In genomic region chr14:98952595-98953325, GRCh38 we compare ENCODE assay signal across 11 cellular contexts.
DNase-seq lines count a peak whose midpoint lies in the region; ATAC-seq, FAIRE-seq and TF ChIP-seq lines count a peak whose summit lies in the region.
"Had no signal": no experiment of that assay in that cellular context is flagged by ENCODE, and none has a peak within 500 bp of the region (broad histone marks: within the 10 kb centered on the region; RNA-seq: fewer than 3 reads in every experiment).

No MANE protein-coding gene starts in this region.

- DNase-seq in AG08396 (ENCODE audit: low spot score) (peak; percentile 60), HCT116 (ENCODE audit: low read depth, low spot score) (peak; percentile 23), mucosa of descending colon (peak in 1 of 3 donors; percentile 12), frontal cortex (ENCODE audit: low spot score in 2 of 2) (no peak), midbrain (lab: John Stamatoyannopoulos, UW) (no peak), HEK293T (ENCODE audit: extremely low spot score) (no peak), OCI-M1 (lab: John Stamatoyannopoulos, UW) (no peak)
- DNase-seq: NCI-H524; stimulated activated CD4-positive, alpha-beta T cell treated with anti-CD3 and anti-CD28 coated beads, Interleukin-2, amount 100 ng/mL, for 48 hours had no signal

- H3K36me3 ChIP-seq in HCT116 (ENCODE audit: control insufficient read depth in 1 of 2, insufficient read depth in 2 of 2, low read length in 2 of 2) = no peaks in the 10 kb centered on the region
- H3K36me3 ChIP-seq in mucosa of descending colon (ENCODE audit: low read depth) = no peaks in the 10 kb centered on the region

- peak overlapping the region; percentile 40; the same call in 1 of the 2 replicates for H3K4me2 ChIP-seq in HCT116 (ENCODE audit: low read length)

- BruUV-seq in HCT116 (replicated peaks; lab: Mats Ljungman, UMichigan) = no TSS peak

- POLR2A ChIA-PET in HCT116 (lab: Charles Lee) (no interaction called here), HEK293T (lab: Yijun Ruan, JAX) (no interaction called here)

- no peaks in the 10 kb centered on the region for H3K36me3 Mint-ChIP-seq in activated T-helper 17 cell treated with anti-CD3 and anti-CD28 coated beads, Interleukin-2, amount 50 U/mL, for 72 hours (ENCODE audit: low read depth)

- no peaks in the 10 kb centered on the region for H3K79me2 ChIP-seq in HCT116 (ENCODE audit: insufficient read depth, low read length)

- no peaks in the 10 kb centered on the region for H3K9me3 Mint-ChIP-seq in activated T-helper 17 cell treated with anti-CD3 and anti-CD28 coated beads, Interleukin-2, amount 50 U/mL, for 72 hours
- H3K9me3 Mint-ChIP-seq: dendritic cell treated with granulocyte-macrophage colony-stimulating factor and Interleukin-4, amounts not matched to agents 40 ng/mL and 50 ng/mL, for 4 days had no signal

- H3K9ac ChIP-seq in HCT116 (ENCODE audit: low read length) = no peak overlapping the region

- H3K27me3 ChIP-seq in HCT116 (ENCODE audit: insufficient read depth, low read length) = peaks cover 8% of the 10 kb centered on the region; the same call in 1 of the 2 replicates

- H3K4me3 ChIP-seq in HCT116 (replicated peaks in 1 of 2; ENCODE audit: low read depth in 1 of 2, low read length in 2 of 2) = no peak overlapping the region
- H3K4me3 ChIP-seq in mucosa of descending colon = no peak overlapping the region

- peaks cover 8% of the 10 kb centered on the region for H3K4me1 Mint-ChIP-seq in activated T-helper 17 cell treated with anti-CD3 and anti-CD28 coated beads, Interleukin-2, amount 50 U/mL, for 72 hours

- RAD21 ChIA-PET in HCT116 (lab: Charles Lee; ENCODE audit: low non-redundant PET in 1 of 2, low total read pairs in 2 of 2, uncharacterized antibody in 2 of 2, unreplicated experiment in 2 of 2) = no interaction called here

- intact Hi-C loops in HCT116 (cut with micrococcal nuclease) = no loop called here
- intact Hi-C loops in mucosa of descending colon (cut with DNase I, micrococcal nuclease) = no loop called here

- no peak overlapping the region for H3K27ac ChIP-seq in HCT116 (ENCODE audit: low read depth, low read length)

- no peak overlapping the region for H3K27ac Mint-ChIP-seq in activated T-helper 17 cell treated with anti-CD3 and anti-CD28 coated beads, Interleukin-2, amount 50 U/mL, for 72 hours

- H3K9me3 ChIP-seq in HCT116 (ENCODE audit: control insufficient read depth in 1 of 2, insufficient read depth in 1 of 2, low read depth in 1 of 2, low read length in 2 of 2) (no peaks in the 10 kb centered on the region), mucosa of descending colon (no peaks in the 10 kb centered on the region)

- H3K4me1 ChIP-seq in HCT116 (ENCODE audit: control insufficient read depth in 1 of 2, insufficient read depth in 2 of 2, low read length in 2 of 2) (peaks cover 0 to 23% of the 10 kb centered on the region in 2 experiments; a peak in 3 of 4 replicates), mucosa of descending colon (ENCODE audit: low read depth) (no peaks in the 10 kb centered on the region)

- H4K20me1 ChIP-seq in HCT116 (ENCODE audit: insufficient read depth) = no peaks in the 10 kb centered on the region

- ATAC-seq in HCT116 (peak; percentile 70), mucosa of descending colon (peak; percentile 42)
- ATAC-seq in activated T-helper 17 cell treated with anti-CD3 and anti-CD28 coated beads, Interleukin-2, amount 50 U/mL, for 72 hours (replicated peaks) = peak; percentile 91

- no peaks in the 10 kb centered on the region for H3K9me2 ChIP-seq in HCT116 (ENCODE audit: insufficient read depth)

- FAIRE-seq in frontal cortex (lab: Jason Lieb, UNC) = no peak

- CTCF ChIA-PET in HCT116 (lab: Charles Lee) (no interaction called here), HEK293T (lab: Yijun Ruan, JAX) (interaction anchor here (0.7 kb wide), 1 partner anchor 38 kb away, joined by 3 read pairs; no protein-coding TSS in a partner anchor)

- H3K27me3 Mint-ChIP-seq in activated T-helper 17 cell treated with anti-CD3 and anti-CD28 coated beads, Interleukin-2, amount 50 U/mL, for 72 hours = no peaks in the 10 kb centered on the region
- H3K27me3 Mint-ChIP-seq: dendritic cell treated with granulocyte-macrophage colony-stimulating factor and Interleukin-4, amounts not matched to agents 40 ng/mL and 50 ng/mL, for 4 days had no signal

- no peak overlapping the region for H3K4me3 Mint-ChIP-seq in activated T-helper 17 cell treated with anti-CD3 and anti-CD28 coated beads, Interleukin-2, amount 50 U/mL, for 72 hours
- H3K4me3 Mint-ChIP-seq: dendritic cell treated with granulocyte-macrophage colony-stimulating factor and Interleukin-4, amounts not matched to agents 40 ng/mL and 50 ng/mL, for 4 days had no signal

- TF ChIP-seq RAD21 in HCT116 (IDR thresholded peaks at IDR 0.05; ENCODE audit: low read depth) = no peak

- TF ChIP-seq CTCF in HCT116 (IDR thresholded peaks at IDR 0.05 in 2 of 3, conservative IDR thresholded peaks at IDR 0.05 in 1 of 3; ENCODE audit: borderline replicate concordance in 1 of 3, insufficient read depth in 1 of 3, low read depth in 2 of 3, low read length in 2 of 3) (no peak), mucosa of descending colon (IDR thresholded peaks at IDR 0.05) (no peak)

- no peak overlapping the region for H2AFZ ChIP-seq in HCT116 (ENCODE audit: low read depth, low read length, poor library complexity, severe bottlenecking)

- no peak for TF ChIP-seq POLR2A in HCT116 (IDR thresholded peaks at IDR 0.05; ENCODE audit: borderline replicate concordance, extremely low read depth, insufficient read depth, insufficient read length)

TF ChIP-seq in HCT116, 20 proteins besides CTCF, POLR2A, EP300 and RAD21:
- no peak for TF ChIP-seq EZH2phosphoT487 (IDR thresholded peaks at IDR 0.05; ENCODE audit: borderline replicate concordance)
- TF ChIP-seq SRF (IDR thresholded peaks at IDR 0.05; ENCODE audit: low read depth) = peak; percentile 44; the same call in 1 of the 2 replicates
- TF ChIP-seq, protein P1, sequence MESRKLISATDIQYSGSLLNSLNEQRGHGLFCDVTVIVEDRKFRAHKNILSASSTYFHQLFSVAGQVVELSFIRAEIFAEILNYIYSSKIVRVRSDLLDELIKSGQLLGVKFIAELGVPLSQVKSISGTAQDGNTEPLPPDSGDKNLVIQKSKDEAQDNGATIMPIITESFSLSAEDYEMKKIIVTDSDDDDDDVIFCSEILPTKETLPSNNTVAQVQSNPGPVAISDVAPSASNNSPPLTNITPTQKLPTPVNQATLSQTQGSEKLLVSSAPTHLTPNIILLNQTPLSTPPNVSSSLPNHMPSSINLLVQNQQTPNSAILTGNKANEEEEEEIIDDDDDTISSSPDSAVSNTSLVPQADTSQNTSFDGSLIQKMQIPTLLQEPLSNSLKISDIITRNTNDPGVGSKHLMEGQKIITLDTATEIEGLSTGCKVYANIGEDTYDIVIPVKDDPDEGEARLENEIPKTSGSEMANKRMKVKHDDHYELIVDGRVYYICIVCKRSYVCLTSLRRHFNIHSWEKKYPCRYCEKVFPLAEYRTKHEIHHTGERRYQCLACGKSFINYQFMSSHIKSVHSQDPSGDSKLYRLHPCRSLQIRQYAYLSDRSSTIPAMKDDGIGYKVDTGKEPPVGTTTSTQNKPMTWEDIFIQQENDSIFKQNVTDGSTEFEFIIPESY (IDR thresholded peaks at IDR 0.05; ENCODE audit: extremely low read depth, insufficient replicate concordance, low read length) = no peak
- TF ChIP-seq FOSL1 (IDR thresholded peaks at IDR 0.05; ENCODE audit: low read depth) = peak; percentile 88
- TF ChIP-seq JUND (IDR thresholded peaks at IDR 0.05) = peak; percentile 52; the same call in 1 of the 2 replicates

TF ChIP-seq in HEK293T, 16 proteins besides CTCF, POLR2A, EP300 and RAD21:
- TF ChIP-seq FOXK2 (IDR thresholded peaks at IDR 0.05) = no peak
- TF ChIP-seq, protein P2, sequence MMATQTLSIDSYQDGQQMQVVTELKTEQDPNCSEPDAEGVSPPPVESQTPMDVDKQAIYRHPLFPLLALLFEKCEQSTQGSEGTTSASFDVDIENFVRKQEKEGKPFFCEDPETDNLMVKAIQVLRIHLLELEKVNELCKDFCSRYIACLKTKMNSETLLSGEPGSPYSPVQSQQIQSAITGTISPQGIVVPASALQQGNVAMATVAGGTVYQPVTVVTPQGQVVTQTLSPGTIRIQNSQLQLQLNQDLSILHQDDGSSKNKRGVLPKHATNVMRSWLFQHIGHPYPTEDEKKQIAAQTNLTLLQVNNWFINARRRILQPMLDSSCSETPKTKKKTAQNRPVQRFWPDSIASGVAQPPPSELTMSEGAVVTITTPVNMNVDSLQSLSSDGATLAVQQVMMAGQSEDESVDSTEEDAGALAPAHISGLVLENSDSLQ (IDR thresholded peaks at IDR 0.05) = no peak
- TF ChIP-seq FOXM1 (IDR thresholded peaks at IDR 0.05; ENCODE audit: borderline replicate concordance) = no peak
- TF ChIP-seq ZNF384 (IDR thresholded peaks at IDR 0.05) = no peak
- TF ChIP-seq ARNT (IDR thresholded peaks at IDR 0.05) = no peak
- no peak for TF ChIP-seq SP1 (IDR thresholded peaks at IDR 0.05)
- TF ChIP-seq FOXA1 (IDR thresholded peaks at IDR 0.05) = no peak
- TF ChIP-seq NFRKB (IDR thresholded peaks at IDR 0.05) = no peak
- no peak for TF ChIP-seq ELF4 (IDR thresholded peaks at IDR 0.05)
- TF ChIP-seq BHLHE40 (IDR thresholded peaks at IDR 0.05; ENCODE audit: borderline replicate concordance) = no peak
- no peak for TF ChIP-seq HDGF (IDR thresholded peaks at IDR 0.05; ENCODE audit: borderline replicate concordance)
- TF ChIP-seq SUZ12 (IDR thresholded peaks at IDR 0.05) = no peak
- TF ChIP-seq CTBP1 (IDR thresholded peaks at IDR 0.05; ENCODE audit: borderline replicate concordance) = no peak
- no peak for TF ChIP-seq LEF1 (IDR thresholded peaks at IDR 0.05; ENCODE audit: borderline replicate concordance)
- TF ChIP-seq L3MBTL2 (conservative IDR thresholded peaks at IDR 0.05) = no peak
- TF ChIP-seq TARDBP (IDR thresholded peaks at IDR 0.05) = no peak

Comparison
In these comparisons a context has a peak if more than half of its experiments do, and no peak if none do; other contexts are left out.
1. DNase-seq: peak in AG08396 (single experiment) and HCT116 (single experiment); none in frontal cortex (0 of 2), midbrain (single experiment), HEK293T (single experiment) and OCI-M1 (single experiment).
2. Peak in every context shown above with its lines, with median percentiles within 50 percentile points of each other: ATAC-seq.